Comparison of ENCODE assay signal across 10 cellular contexts in genomic region chr3:16064660-16065414, GRCh38.
DNase-seq lines count a peak whose midpoint lies in the region; ATAC-seq and FAIRE-seq lines count a peak whose summit lies in the region.
"Had no signal": no experiment of that assay in that cellular context is flagged by ENCODE, and none has a peak within 500 bp of the region (broad histone marks: within the 10 kb centered on the region; RNA-seq: fewer than 3 reads in every experiment).

No MANE protein-coding gene starts in this region.

- no peak overlapping the region for H4K12ac ChIP-seq in trophoblast cell (ENCODE audit: low read depth, low read length)

- no peak overlapping the region for H3K9ac ChIP-seq in trophoblast cell (ENCODE audit: low read length)
- H3K9ac ChIP-seq: parathyroid adenoma had no signal

- no peaks in the 10 kb centered on the region for H3K27me3 ChIP-seq in trophoblast cell (ENCODE audit: insufficient read depth, low read length)

- no peak overlapping the region for H3K4me3 ChIP-seq in trophoblast cell (ENCODE audit: low read depth, low read length)
- H3K4me3 ChIP-seq: K562 had no signal

- peak overlapping the region; percentile 15 for H2BK12ac ChIP-seq in trophoblast cell (ENCODE audit: low read length)

- no CpG with 5 or more reads among the region's 3 CpGs for WGBS in trophoblast cell (ENCODE audit: extremely low coverage, insufficient coverage, insufficient read length)

- no peaks in the 10 kb centered on the region for H3K79me2 ChIP-seq in trophoblast cell (ENCODE audit: control insufficient read depth, insufficient read depth, low read length, poor library complexity)
- H3K79me2 ChIP-seq: parathyroid adenoma had no signal

- H2BK120ac ChIP-seq in trophoblast cell (ENCODE audit: insufficient read depth, low read length, poor library complexity): no peak overlapping the region

- H2AFZ ChIP-seq in trophoblast cell (ENCODE audit: insufficient read depth, low read length, poor library complexity): no peak overlapping the region
- H2AFZ ChIP-seq: parathyroid adenoma had no signal

- ATAC-seq in GM19395 (IDR thresholded peaks at IDR 0.05; ENCODE audit: unreplicated experiment): no peak
- no peak for ATAC-seq in HG03354 (IDR thresholded peaks at IDR 0.05; ENCODE audit: poor library complexity, severe bottlenecking, unreplicated experiment)
- ATAC-seq: K562 had no signal

- peaks cover 9 to 16% of the 10 kb centered on the region in 2 experiments for H3K4me1 ChIP-seq in trophoblast cell (ENCODE audit: control insufficient read depth in 1 of 2, insufficient read depth in 2 of 2, low read length in 2 of 2)
- H3K4me1 ChIP-seq: parathyroid adenoma had no signal

- no peak overlapping the region for H3K4me2 ChIP-seq in trophoblast cell (ENCODE audit: low read length)

- no peak overlapping the region for H3K14ac ChIP-seq in trophoblast cell (ENCODE audit: low read length)

- no peak overlapping the region for H4K91ac ChIP-seq in trophoblast cell (ENCODE audit: low read depth, low read length)

- H3K4ac ChIP-seq in trophoblast cell (ENCODE audit: low read depth, low read length): no peak overlapping the region

- H3K27ac ChIP-seq in trophoblast cell (ENCODE audit: low read depth, low read length): no peak overlapping the region
- H3K27ac ChIP-seq: parathyroid adenoma had no signal

- no peak overlapping the region for H4K8ac ChIP-seq in trophoblast cell (ENCODE audit: low read depth, low read length)

- no peak overlapping the region for H2AK5ac ChIP-seq in trophoblast cell (ENCODE audit: low read length)

- no peak for FAIRE-seq in RCC 7860 (lab: Jason Lieb, UNC)
- FAIRE-seq: K562 had no signal

- H3K36me3 ChIP-seq in trophoblast cell (ENCODE audit: control insufficient read depth in 1 of 2, insufficient read depth in 2 of 2, low read length in 2 of 2): no peaks in the 10 kb centered on the region

- peak; percentile 42 for DNase-seq in COLO829 (ENCODE audit: low spot score)
- peak; percentile 52 for DNase-seq in RCC 7860 (ENCODE audit: low spot score)
- DNase-seq in fibroblast of peridontal ligament (ENCODE audit: extremely low read depth): peak; percentile 97
- no peak for DNase-seq in trophoblast cell
- no peak for DNase-seq in NCI-H2171 treated with DMSO at 0.1 percent for 48 hours (lab: John Stamatoyannopoulos, UW)
- no peak for DNase-seq in RKO (ENCODE audit: low spot score)

- no peak overlapping the region for H3K23ac ChIP-seq in trophoblast cell (ENCODE audit: low read length)

- H2BK5ac ChIP-seq in trophoblast cell (ENCODE audit: low read depth, low read length, poor library complexity): no peak overlapping the region

- no peaks in the 10 kb centered on the region for H3K9me3 ChIP-seq in trophoblast cell (ENCODE audit: insufficient read depth, low read depth, low read length)

- H3K79me1 ChIP-seq in trophoblast cell (ENCODE audit: low read length): peaks cover 5% of the 10 kb centered on the region

- H3K18ac ChIP-seq in trophoblast cell (ENCODE audit: low read length): no peak overlapping the region

Comparison
In these comparisons a context has a peak if more than half of its experiments do, and no peak if none do; other contexts are left out.
1. DNase-seq: peak in COLO829 (single experiment), RCC 7860 (single experiment) and fibroblast of peridontal ligament (single experiment); none in trophoblast cell (0 of 2), NCI-H2171 treated with DMSO at 0.1 percent for 48 hours (single experiment) and RKO (single experiment).